Comparison of ENCODE assay signal across 8 cellular contexts in the genomic region with DNA sequence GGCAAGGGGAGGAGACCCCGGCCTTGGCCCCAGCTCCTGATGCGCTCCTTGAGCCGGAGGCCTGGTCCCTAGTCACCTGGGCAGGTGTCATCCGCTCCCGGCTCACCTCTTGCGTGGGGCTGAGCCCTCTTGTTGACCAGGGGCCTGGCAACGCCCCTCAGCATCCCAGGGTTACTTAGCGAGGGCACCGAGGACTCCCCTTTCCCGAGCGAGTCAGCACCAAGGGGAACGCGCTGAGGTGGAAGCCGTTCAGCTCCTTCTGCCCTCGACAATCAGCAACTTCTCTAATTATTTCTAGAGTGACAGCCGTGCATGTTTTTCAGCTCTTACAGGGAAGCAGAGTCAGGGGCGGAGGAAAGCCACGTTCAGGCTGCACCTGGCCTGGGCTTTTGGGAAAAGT. TPM values are rescaled to one million over a fixed set of nuclear protein-coding genes. Genes with fewer than 3 reads are reported as not detected.
A peak's percentile ranks its signal among the peaks of the same experiment; 100 is the strongest.
DNase-seq lines count a peak whose midpoint lies in the region; ATAC-seq and TF ChIP-seq lines count a peak whose summit lies in the region.

No MANE protein-coding gene starts in this region.

- TF ChIP-seq EP300 in tibial nerve (IDR thresholded peaks at IDR 0.05), result no peak

- H3K27ac ChIP-seq in tibial nerve, result peak overlapping the region in 3 of 4 donors; percentile 37 to 80 (median 59)

- no peaks in the 10 kb centered on the region for H3K9me3 Mint-ChIP-seq in activated T-cell treated with anti-CD3 and anti-CD28 coated beads, Interleukin-2, amount 50 U/mL, for 4 hours
- H3K9me3 Mint-ChIP-seq in activated naive CD8-positive, alpha-beta T cell (ENCODE audit: low read depth), result no peaks in the 10 kb centered on the region

- H3K4me3 ChIP-seq in tibial nerve, result peak overlapping the region; percentile 59 to 73 (median 70)

- peaks cover 0 to 29% (median 9%) of the 10 kb centered on the region in 4 donors for H3K4me1 ChIP-seq in tibial nerve

- H3K4me1 Mint-ChIP-seq in activated T-cell treated with anti-CD3 and anti-CD28 coated beads, Interleukin-2, amount 50 U/mL, for 4 hours (ENCODE audit: low read depth), result peaks cover 11% of the 10 kb centered on the region
- H3K4me1 Mint-ChIP-seq in activated naive CD8-positive, alpha-beta T cell (ENCODE audit: low read depth), result peaks cover 11% of the 10 kb centered on the region

- 28 to 30% methylated on average over 8 to 17 of the region's 18 CpGs for WGBS in tibial nerve, 2 donors

- no peaks in the 10 kb centered on the region for H3K9me3 ChIP-seq in tibial nerve

- no peak for TF ChIP-seq CTCF in tibial nerve (IDR thresholded peaks at IDR 0.05)

- H3K4me3 Mint-ChIP-seq in activated T-cell treated with anti-CD3 and anti-CD28 coated beads, Interleukin-2, amount 50 U/mL, for 4 hours, result peak overlapping the region; percentile 70
- H3K4me3 Mint-ChIP-seq in activated naive CD8-positive, alpha-beta T cell, result peak overlapping the region; percentile 75

- H3K27me3 Mint-ChIP-seq in activated T-cell treated with anti-CD3 and anti-CD28 coated beads, Interleukin-2, amount 50 U/mL, for 4 hours (ENCODE audit: low read depth), result peaks cover 32% of the 10 kb centered on the region
- peaks cover 14% of the 10 kb centered on the region for H3K27me3 Mint-ChIP-seq in activated naive CD8-positive, alpha-beta T cell

- no peaks in the 10 kb centered on the region for H3K36me3 Mint-ChIP-seq in activated T-cell treated with anti-CD3 and anti-CD28 coated beads, Interleukin-2, amount 50 U/mL, for 4 hours (ENCODE audit: insufficient read depth)
- H3K36me3 Mint-ChIP-seq in activated naive CD8-positive, alpha-beta T cell, result no peaks in the 10 kb centered on the region

- H3K27ac Mint-ChIP-seq in activated naive CD8-positive, alpha-beta T cell, result no peak overlapping the region

- TF ChIP-seq POLR2A in tibial nerve (IDR thresholded peaks at IDR 0.05), result no peak

- peaks cover 0 to 11% of the 10 kb centered on the region in 2 donors for H3K27me3 ChIP-seq in tibial nerve

- no peak for DNase-seq in activated T-cell treated with anti-CD3 and anti-CD28 coated beads, Interleukin-2, amount 50 U/mL, for 4 hours
- DNase-seq in activated T-cell treated with anti-CD3 and anti-CD28 coated beads for 4 hours (no peak), kidney tubule cell (ENCODE audit: low spot score) (peak; percentile 4), tibial nerve (ENCODE audit: low spot score in 2 of 2) (no peak), ecto neural progenitor cell (ENCODE audit: low spot score) (no peak)

- no peaks in the 10 kb centered on the region for H3K36me3 ChIP-seq in tibial nerve

- peak; percentile 6 to 20 for ATAC-seq in activated T-cell treated with anti-CD3 and anti-CD28 coated beads, Interleukin-2, amount 50 U/mL, for 4 hours
- ATAC-seq in GM21529 (IDR thresholded peaks at IDR 0.05; ENCODE audit: unreplicated experiment), result no peak
- ATAC-seq in GM21526 (IDR thresholded peaks at IDR 0.05; ENCODE audit: low FRiP score, unreplicated experiment), result no peak

RNA-seq across cellular contexts. Expression of gene SLC45A1, which starts 0.5 kb away (rescaled TPM):
- under 1 TPM; 0.38 to 0.61 (median 0.46) TPM for total RNA-seq in activated T-cell treated with anti-CD3 and anti-CD28 coated beads, Interleukin-2, amount 50 U/mL, for 4 hours
- 10 to 100 TPM in 1 of 4 donors, 1 to 10 TPM in 3; 5.4 to 15.1 (median 7.6) TPM for total RNA-seq in tibial nerve

Comparison
In these comparisons a context has a peak if more than half of its experiments do, and no peak if none do; other contexts are left out.
1. ATAC-seq: peak in activated T-cell treated with anti-CD3 and anti-CD28 coated beads, Interleukin-2, amount 50 U/mL, for 4 hours (2 of 2); none in GM21529 (single experiment) and GM21526 (single experiment).